20 cellular contexts compared by ENCODE assay signal in genomic region chr5:54525692-54526091, GRCh38.
"Had no signal": no experiment of that assay in that cellular context is flagged by ENCODE, and none has a peak within 500 bp of the region (broad histone marks: within the 10 kb centered on the region; RNA-seq: fewer than 3 reads in every experiment).

No MANE protein-coding gene starts in this region.

- H3K27ac ChIP-seq: parathyroid adenoma, WERI-Rb-1 had no signal

- H3K27ac Mint-ChIP-seq: activated naive CD8-positive, alpha-beta T cell; brain; stimulated activated effector memory CD8-positive, alpha-beta T cell treated with anti-CD3 and anti-CD28 coated beads, Interleukin-12 subunit alpha, Interleukin-12 subunit beta, amount 100 ng/mL, for 72 hours had no signal

- H3K27me3 ChIP-seq: gastrocnemius medialis, heart left ventricle, transverse colon, uterus had no signal

- H3K9ac ChIP-seq: parathyroid adenoma had no signal

- H3K9me3 ChIP-seq: gastrocnemius medialis, heart left ventricle, transverse colon, uterus had no signal

- H3K4me3 Mint-ChIP-seq: activated naive CD8-positive, alpha-beta T cell; stimulated activated effector memory CD8-positive, alpha-beta T cell treated with anti-CD3 and anti-CD28 coated beads, Interleukin-12 subunit alpha, Interleukin-12 subunit beta, amount 100 ng/mL, for 72 hours had no signal

- H3K27me3 Mint-ChIP-seq: activated naive CD8-positive, alpha-beta T cell; brain; naive thymus-derived CD8-positive, alpha-beta T cell had no signal

- H2AFZ ChIP-seq: parathyroid adenoma had no signal

- H3K36me3 ChIP-seq: gastrocnemius medialis, transverse colon, uterus had no signal

- H3K9me3 Mint-ChIP-seq: brain; naive thymus-derived CD8-positive, alpha-beta T cell; stimulated activated effector memory CD8-positive, alpha-beta T cell treated with anti-CD3 and anti-CD28 coated beads, Interleukin-12 subunit alpha, Interleukin-12 subunit beta, amount 100 ng/mL, for 72 hours had no signal

- DNase-seq: activated CD4-positive, alpha-beta T cell treated with anti-CD3 and anti-CD28 coated beads, Interleukin-2, amount 50 U/mL, for 48 hours; activated gamma-delta T cell treated with Interleukin-2 at 50 U/mL for 16 hours; central memory CD4-positive, alpha-beta T cell; cortex of kidney; erythroblast; gastrocnemius medialis; heart left ventricle; mesenchymal stem cell; naive thymus-derived CD8-positive, alpha-beta T cell; stimulated activated CD4-positive, alpha-beta T cell treated with anti-CD3 and anti-CD28 coated beads, Interleukin-4, amount 100 ng/mL, for 24 hours; SW 1271; T-helper 2 cell; transverse colon; uterus; WERI-Rb-1 had no signal

- H3K4me3 ChIP-seq: gastrocnemius medialis, transverse colon had no signal

- ATAC-seq: gastrocnemius medialis; heart left ventricle; naive thymus-derived CD8-positive, alpha-beta T cell; sciatic nerve; stimulated activated effector memory CD8-positive, alpha-beta T cell treated with anti-CD3 and anti-CD28 coated beads, Interleukin-12 subunit alpha, Interleukin-12 subunit beta, amount 100 ng/mL, for 72 hours had no signal

- H3K4me1 Mint-ChIP-seq: brain had no signal
